10 cellular contexts compared by ENCODE assay signal in the genomic region with DNA sequence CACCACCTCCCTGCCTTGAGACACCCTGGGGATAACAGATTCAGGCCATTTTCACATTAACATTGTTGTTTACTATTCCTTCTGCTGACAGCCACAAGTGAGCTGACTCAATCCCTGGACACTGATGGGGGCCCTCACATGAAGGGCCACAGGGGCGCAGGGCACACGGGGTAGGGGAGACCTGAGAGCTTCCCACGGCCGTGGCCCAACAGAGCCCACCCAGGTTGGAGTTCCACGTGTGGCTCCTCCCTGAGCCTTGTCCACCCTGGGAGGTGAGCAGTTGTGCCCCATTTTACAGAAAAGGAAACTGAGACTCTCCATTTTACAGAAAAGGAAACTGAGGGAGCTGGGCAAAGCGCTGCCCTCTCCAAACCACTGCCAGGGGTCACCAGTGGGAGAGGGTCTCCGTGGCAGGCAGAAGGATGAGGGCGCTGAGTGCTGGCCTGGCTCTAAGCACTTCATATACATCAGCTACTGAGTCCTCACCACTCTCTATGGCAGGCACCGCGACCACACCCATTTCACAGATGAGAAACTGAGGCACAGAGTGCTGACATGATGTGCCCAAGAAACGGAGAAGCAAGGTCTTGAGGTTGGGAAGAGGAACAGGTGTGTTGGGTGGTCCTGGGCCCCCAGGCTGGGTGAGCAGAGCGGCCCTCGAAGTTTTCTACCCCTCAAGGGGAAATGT. TPM values are rescaled to one million over a fixed set of nuclear protein-coding genes. Genes with fewer than 3 reads are reported as not detected.
DNase-seq lines count a peak whose midpoint lies in the region; ATAC-seq and TF ChIP-seq lines count a peak whose summit lies in the region.
"Had no signal": no experiment of that assay in that cellular context is flagged by ENCODE, and none has a peak within 500 bp of the region (broad histone marks: within the 10 kb centered on the region; RNA-seq: fewer than 3 reads in every experiment).

No MANE protein-coding gene starts in this region.

- no peak for TF ChIP-seq CTCF in heart left ventricle (IDR thresholded peaks at IDR 0.05)
- no peak for TF ChIP-seq CTCF in breast epithelium (IDR thresholded peaks at IDR 0.05)
- no peak for TF ChIP-seq CTCF in type B pancreatic cell (conservative IDR thresholded peaks at IDR 0.05)

- peak overlapping the region; percentile 52 for H3K4me3 Mint-ChIP-seq in type B pancreatic cell

- peaks cover 0 to 18% (median 0%) of the 10 kb centered on the region in 9 donors for H3K36me3 ChIP-seq in heart left ventricle
- no peaks in the 10 kb centered on the region for H3K36me3 ChIP-seq in breast epithelium
- no peaks in the 10 kb centered on the region for H3K36me3 ChIP-seq in muscle layer of colon (ENCODE audit: insufficient read depth, low read length)

- H3K4me1 ChIP-seq in heart left ventricle: peaks cover 8 to 87% (median 70%) of the 10 kb centered on the region in 12 donors
- H3K4me1 ChIP-seq in breast epithelium: peaks cover 31 to 41% of the 10 kb centered on the region in 2 donors
- H3K4me1 ChIP-seq in muscle layer of colon (ENCODE audit: insufficient read depth, low read length): peaks cover 80% of the 10 kb centered on the region

- WGBS in heart left ventricle, 4 donors: 86 to 94% (median 89%) methylated on average over 13 of the region's 13 CpGs

- peaks cover 13% of the 10 kb centered on the region for H3K4me1 Mint-ChIP-seq in type B pancreatic cell (ENCODE audit: unreplicated experiment)

- no peak for TF ChIP-seq POLR2A in heart left ventricle (IDR thresholded peaks at IDR 0.05)
- TF ChIP-seq POLR2A in breast epithelium (IDR thresholded peaks at IDR 0.05): no peak

- no peaks in the 10 kb centered on the region for H3K27me3 Mint-ChIP-seq in type B pancreatic cell

- intact Hi-C loops in heart left ventricle (cut with DNase I): loop anchor here in 3 of 10 donors (5.0 to 10.0 kb wide), 2 partner anchors 34 to 323 kb away; partner anchors contain the start of genes CARD19 (in 2 of the 3), FAM120A (in 1 of the 3) and FAM120AOS (in 1 of the 3)
- intact Hi-C loops in left cardiac atrium (cut with DNase I): no loop called here
- intact Hi-C loops in breast epithelium (cut with DNase I; ENCODE audit: low total_unique reads): loop anchor here (5.0 kb wide), 1 partner anchor 34 kb away; the partner anchor contains the start of gene CARD19

- H3K9me3 ChIP-seq in heart left ventricle: no peaks in the 10 kb centered on the region
- no peaks in the 10 kb centered on the region for H3K9me3 ChIP-seq in breast epithelium
- H3K9me3 ChIP-seq in muscle layer of colon (ENCODE audit: low read length): no peaks in the 10 kb centered on the region

- ATAC-seq in heart left ventricle: no peak
- no peak for ATAC-seq in left cardiac atrium
- ATAC-seq in GM19035 (IDR thresholded peaks at IDR 0.05; ENCODE audit: unreplicated experiment): no peak
- ATAC-seq in HG02938 (IDR thresholded peaks at IDR 0.05; ENCODE audit: unreplicated experiment): no peak

- H3K27me3 ChIP-seq in heart left ventricle (no peaks in the 10 kb centered on the region), breast epithelium (no peaks in the 10 kb centered on the region), muscle layer of colon (ENCODE audit: control insufficient read depth in 1 of 2, insufficient read depth in 2 of 2, low read length in 2 of 2) (no peaks in the 10 kb centered on the region)

- H3K4me3 ChIP-seq in heart left ventricle (peak overlapping the region in 9 of 12 donors; percentile 72 to 98 (median 92)), breast epithelium (peak overlapping the region; percentile 61 to 86 (median 84)), muscle layer of colon (ENCODE audit: low read depth in 1 of 2, low read length in 2 of 2) (peak overlapping the region in 1 of 2 donors; percentile 88)

- H3K27ac ChIP-seq in heart left ventricle (peak overlapping the region in 10 of 12 donors; percentile 46 to 97 (median 95)), breast epithelium (peak overlapping the region; percentile 91 to 94), muscle layer of colon (ENCODE audit: low read depth, low read length) (peak overlapping the region; percentile 100)

- no peak overlapping the region for H3K27ac Mint-ChIP-seq in type B pancreatic cell

- H3K9ac ChIP-seq in muscle layer of colon (ENCODE audit: low read length): peak overlapping the region; percentile 98

- H3K36me3 Mint-ChIP-seq in type B pancreatic cell: no peaks in the 10 kb centered on the region

- no peaks in the 10 kb centered on the region for H3K9me3 Mint-ChIP-seq in type B pancreatic cell

- peak in 1 of 5 donors; percentile 30 for DNase-seq in heart left ventricle
- no peak for DNase-seq in left cardiac atrium
- DNase-seq in breast epithelium (ENCODE audit: low spot score in 2 of 2): no peak
- no peak for DNase-seq in type B pancreatic cell (ENCODE audit: extremely low spot score, unreplicated experiment)
- DNase-seq in stimulated activated CD4-positive, alpha-beta T cell treated with anti-CD3 and anti-CD28 coated beads, Interleukin-4, amount 100 ng/mL, for 24 hours: no peak
- DNase-seq: activated CD8-positive, alpha-beta memory T cell treated with anti-CD3 and anti-CD28 coated beads, Interleukin-2, amount 50 U/mL, for 48 hours; NCI-H1930 had no signal

RNA-seq across cellular contexts. Expression of gene NINJ1, which starts 2.3 kb away (rescaled TPM):
- total RNA-seq in heart left ventricle (10 to 100 TPM; 42.2 to 96.1 (median 56.3) TPM), left cardiac atrium (10 to 100 TPM; 38.4 to 45.9 TPM), breast epithelium (100 to 1,000 TPM in 2 of 3 donors, 10 to 100 TPM in 1; 89.8 to 109 (median 109) TPM), type B pancreatic cell (ENCODE audit: low replicate concordance) (19.4 and 21.6 TPM in 2 replicates)
- 10 to 100 TPM; 52.0 to 52.9 TPM for polyA plus RNA-seq in heart left ventricle

RNA-seq across cellular contexts. Expression of gene CARD19, which starts 35.7 kb away (rescaled TPM):
- total RNA-seq in heart left ventricle (10 to 100 TPM; 24.2 to 46.2 (median 27.5) TPM), left cardiac atrium (10 to 100 TPM; 20.2 to 26.3 TPM), breast epithelium (10 to 100 TPM; 59.0 to 79.3 (median 62.1) TPM), type B pancreatic cell (ENCODE audit: low replicate concordance) (17.7 and 22.2 TPM in 2 replicates)
- polyA plus RNA-seq in heart left ventricle: 10 to 100 TPM; 38.9 to 42.7 TPM

RNA-seq across cellular contexts. Expression of gene WNK2, which starts 52.2 kb away (rescaled TPM):
- 100 to 1,000 TPM; 107 to 206 (median 129) TPM for total RNA-seq in heart left ventricle
- 10 to 100 TPM; 29.4 to 97.5 TPM for polyA plus RNA-seq in heart left ventricle
- total RNA-seq in left cardiac atrium: 100 to 1,000 TPM; 174 to 175 TPM
- 10 to 100 TPM in 1 of 3 donors, 1 to 10 TPM in 1, not detected in 1; 9.1 to 28.5 TPM for total RNA-seq in breast epithelium
- total RNA-seq in type B pancreatic cell (ENCODE audit: low replicate concordance): 47.2 and 75.5 TPM in 2 replicates
